ENCODE assay signal across 22 cellular contexts in genomic region chr12:122934722-122935121, GRCh38. TPM values are rescaled to one million over a fixed set of nuclear protein-coding genes. Genes with fewer than 3 reads are reported as not detected.
DNase-seq lines count a peak whose midpoint lies in the region; ATAC-seq, FAIRE-seq and TF ChIP-seq lines count a peak whose summit lies in the region.
"Had no signal": no experiment of that assay in that cellular context is flagged by ENCODE, and none has a peak within 500 bp of the region (broad histone marks: within the 10 kb centered on the region; RNA-seq: fewer than 3 reads in every experiment).

No MANE protein-coding gene starts in this region.

- WGBS in psoas muscle, 3 donors, result 75 to 83% (median 80%) methylated on average over 3 of the region's 3 CpGs

- H3K27me3 ChIP-seq in psoas muscle (ENCODE audit: insufficient read depth in 3 of 3, low read length in 2 of 3) (no peaks in the 10 kb centered on the region), uterus (no peaks in the 10 kb centered on the region)
- H3K27me3 ChIP-seq: body of pancreas had no signal

- no peak for DNase-seq in GM12892 (ENCODE audit: insufficient read length)
- peak; percentile 78 for DNase-seq in NAMALWA (ENCODE audit: low spot score)
- no peak for DNase-seq in psoas muscle
- DNase-seq in Right ventricle myocardium inferior (ENCODE audit: missing footprints), result no peak
- DNase-seq in uterus, result no peak
- DNase-seq in NCI-H748 treated with DMSO at 0.1 percent for 48 hours (lab: John Stamatoyannopoulos, UW), result no peak
- DNase-seq: activated CD4-positive, alpha-beta T cell treated with anti-CD3 and anti-CD28 coated beads for 36 hours; activated gamma-delta T cell treated with Interleukin-2 at 50 U/mL for 16 hours; activated T-cell treated with anti-CD3 and anti-CD28 coated beads, Interleukin-2, amount 50 U/mL, for 24 hours; body of pancreas; CD4-positive, alpha-beta memory T cell; cerebellar nuclear complex; DMS 273 treated with DMSO at 0.1 percent for 48 hours; kidney; NCI-H1417 treated with DMSO at 0.1 percent for 48 hours; NCI-H446 treated with DMSO at 0.1 percent for 48 hours; NK-92 treated with Interleukin-12 subunit alpha and Interleukin-12 subunit beta, amount 100 ng/mL, for 24 hours; posterior cingulate gyrus; T-helper 17 cell had no signal

- FAIRE-seq in GM12892 (lab: Jason Lieb, UNC), result peak; percentile 85
- FAIRE-seq: kidney had no signal

- H3K4me3 ChIP-seq in psoas muscle (no peak overlapping the region), uterus (no peak overlapping the region)
- H3K4me3 ChIP-seq: body of pancreas, lung had no signal

- peak; percentile 56 for ATAC-seq in GM21576 (IDR thresholded peaks at IDR 0.05; ENCODE audit: unreplicated experiment)
- no peak for ATAC-seq in psoas muscle
- no peak for ATAC-seq in Right ventricle myocardium inferior
- ATAC-seq: activated CD4-positive, alpha-beta T cell treated with anti-CD3 and anti-CD28 coated beads for 36 hours; body of pancreas; sciatic nerve; T-helper 17 cell had no signal

- TF ChIP-seq POLR2A in GM12892 (IDR thresholded peaks at IDR 0.05; ENCODE audit: low read depth, low read length), result no peak
- no peak for TF ChIP-seq POLR2A in uterus (IDR thresholded peaks at IDR 0.05)

- no peak for TF ChIP-seq CTCF in psoas muscle (IDR thresholded peaks at IDR 0.05)
- no peak for TF ChIP-seq CTCF in uterus (IDR thresholded peaks at IDR 0.05)

- no peaks in the 10 kb centered on the region for H3K9me3 ChIP-seq in psoas muscle
- no peaks in the 10 kb centered on the region for H3K9me3 ChIP-seq in uterus
- H3K9me3 ChIP-seq: body of pancreas had no signal

- H3K36me3 ChIP-seq in psoas muscle (ENCODE audit: insufficient read depth in 1 of 2, low read depth in 1 of 2), result no peaks in the 10 kb centered on the region
- H3K36me3 ChIP-seq in uterus, result no peaks in the 10 kb centered on the region

- intact Hi-C loops in psoas muscle (cut with DNase I), result no loop called here
- intact Hi-C loops in Right ventricle myocardium inferior (cut with DNase I), result no loop called here
- intact Hi-C loops in uterus (cut with DNase I; ENCODE audit: low total_unique reads), result no loop called here

- H3K27ac ChIP-seq in psoas muscle, result peak overlapping the region; percentile 79
- H3K27ac ChIP-seq in uterus, result no peak overlapping the region
- H3K27ac ChIP-seq: body of pancreas had no signal

- H3K4me1 ChIP-seq in psoas muscle (peaks cover 9% of the 10 kb centered on the region), uterus (no peaks in the 10 kb centered on the region)
- H3K4me1 ChIP-seq: body of pancreas had no signal

RNA-seq across cellular contexts. Expression of gene ABCB9, which starts 31.5 kb away (rescaled TPM):
- polyA plus RNA-seq in GM12892 (2012; ENCODE audit: missing spikeins), result 0.40 TPM
- total RNA-seq in psoas muscle (under 1 TPM; 0.47 to 0.97 (median 0.78) TPM), Right ventricle myocardium inferior (4.4 TPM), uterus (1 to 10 TPM; 2.0 to 8.6 (median 6.1) TPM)
- polyA plus RNA-seq in psoas muscle, result 1 to 10 TPM in 1 of 3 donors, under 1 TPM in 2; 0.56 to 1.1 (median 0.62) TPM

RNA-seq across cellular contexts. Expression of gene VPS37B, which starts 38.8 kb away (rescaled TPM):
- 5.5 TPM for polyA plus RNA-seq in GM12892 (2012; ENCODE audit: missing spikeins)
- total RNA-seq in psoas muscle (10 to 100 TPM in 2 of 4 donors, 1 to 10 TPM in 2; 8.9 to 11.1 (median 9.9) TPM), Right ventricle myocardium inferior (25.4 TPM), uterus (10 to 100 TPM in 3 of 4 donors, 1 to 10 TPM in 1; 3.3 to 21.6 (median 20.2) TPM)
- polyA plus RNA-seq in psoas muscle, result 1 to 10 TPM; 3.2 to 7.7 (median 5.9) TPM

RNA-seq across cellular contexts. Expression of gene OGFOD2, which starts 40.3 kb away (rescaled TPM):
- polyA plus RNA-seq in GM12892 (2012; ENCODE audit: missing spikeins), result 8.8 TPM
- total RNA-seq in psoas muscle, result 10 to 100 TPM in 1 of 4 donors, 1 to 10 TPM in 3; 6.4 to 12.0 (median 8.5) TPM
- polyA plus RNA-seq in psoas muscle, result 10 to 100 TPM in 2 of 3 donors, 1 to 10 TPM in 1; 7.0 to 25.3 (median 19.5) TPM
- 16.2 TPM for total RNA-seq in Right ventricle myocardium inferior
- total RNA-seq in uterus, result 100 to 1,000 TPM in 1 of 4 donors, 10 to 100 TPM in 3; 13.3 to 133 (median 16.8) TPM

RNA-seq across cellular contexts. Expression of gene ARL6IP4, which starts 45.8 kb away (rescaled TPM):
- polyA plus RNA-seq in GM12892 (2012; ENCODE audit: missing spikeins), result 157 TPM
- total RNA-seq in psoas muscle (100 to 1,000 TPM; 113 to 130 (median 117) TPM), Right ventricle myocardium inferior (158 TPM), uterus (100 to 1,000 TPM in 3 of 4 donors, 10 to 100 TPM in 1; 85.9 to 314 (median 207) TPM)
- 100 to 1,000 TPM; 161 to 193 (median 187) TPM for polyA plus RNA-seq in psoas muscle
